In the genomic region with DNA sequence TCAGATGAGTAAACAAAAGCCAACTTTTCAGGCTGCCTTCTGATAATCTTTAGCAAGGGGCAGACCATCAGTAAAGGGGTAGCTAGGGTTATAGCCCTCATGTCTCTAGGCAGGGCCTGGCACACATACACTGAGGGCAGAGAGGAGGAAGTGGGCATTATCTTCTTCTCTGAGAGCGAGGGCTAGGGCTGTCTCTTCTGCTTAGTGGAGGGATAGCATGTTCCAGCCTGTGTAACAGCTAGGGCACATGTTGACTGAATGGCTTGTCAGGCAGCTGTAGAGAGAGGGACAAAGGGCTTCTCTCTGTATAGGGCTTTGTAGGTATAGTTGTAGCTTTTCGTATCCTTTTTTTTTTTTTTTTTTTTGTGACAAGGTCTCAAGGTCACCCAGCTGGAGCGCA, we compare ENCODE assay signal across 1 cellular context.
TF ChIP-seq lines count a peak whose summit lies in the region.

No MANE protein-coding gene starts in this region.

TF ChIP-seq in K562, 482 proteins besides CTCF, POLR2A, EP300 and RAD21 (continued from another document):
- TF ChIP-seq THRB (CRISPR knock-in tag; conservative IDR thresholded peaks at IDR 0.05) (no peak), ZBTB1 (CRISPR knock-in tag; IDR thresholded peaks at IDR 0.05; ENCODE audit: borderline replicate concordance, low read depth) (no peak), ZNF766 (CRISPR knock-in tag; conservative IDR thresholded peaks at IDR 0.05) (no peak), RUNX1 (IDR thresholded peaks at IDR 0.05; ENCODE audit: low read depth) (no peak), ZNF239 (CRISPR knock-in tag; IDR thresholded peaks at IDR 0.05) (no peak), HMG20B (CRISPR knock-in tag; IDR thresholded peaks at IDR 0.05) (no peak), ZNF263 (CRISPR knock-in tag; IDR thresholded peaks at IDR 0.05; ENCODE audit: borderline replicate concordance) (no peak)
